ENCODE assay signal across 12 cellular contexts in the genomic region with DNA sequence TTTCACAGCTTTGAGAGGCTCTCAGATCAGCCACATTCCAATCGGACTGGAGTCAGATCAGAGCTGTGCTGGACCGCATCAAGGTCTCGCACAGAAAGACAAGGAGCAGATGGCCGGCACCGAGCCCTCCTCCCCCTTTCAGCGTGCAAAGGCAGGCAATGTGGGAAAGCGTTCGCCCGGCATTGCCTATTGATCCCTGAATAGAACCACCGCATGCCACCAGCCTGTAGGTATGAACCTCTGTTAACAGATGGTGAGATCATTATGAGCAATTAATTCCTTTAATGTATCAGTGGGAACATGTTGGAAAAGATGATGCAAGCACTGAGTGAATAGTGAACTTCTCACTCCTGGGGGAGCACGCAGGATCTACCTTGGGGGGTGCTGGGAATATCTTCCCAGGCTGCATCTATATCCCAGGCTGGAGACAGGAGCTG.
DNase-seq lines count a peak whose midpoint lies in the region; ATAC-seq and TF ChIP-seq lines count a peak whose summit lies in the region.
"Had no signal": no experiment of that assay in that cellular context is flagged by ENCODE, and none has a peak within 500 bp of the region (broad histone marks: within the 10 kb centered on the region; RNA-seq: fewer than 3 reads in every experiment).

No MANE protein-coding gene starts in this region.

- peak overlapping the region; percentile 24 for H3K4me3 ChIP-seq in AG04449 (ENCODE audit: low read depth, low read length)
- H3K4me3 ChIP-seq: lower lobe of right lung had no signal

- DNase-seq in AG04449 (ENCODE audit: low read depth, low spot score), result no peak
- peak; percentile 42 for DNase-seq in M059J (ENCODE audit: low read depth)
- DNase-seq in cerebellum (ENCODE audit: low spot score), result peak; percentile 12
- DNase-seq in left kidney (ENCODE audit: low read depth, low spot score), result peak; percentile 77
- DNase-seq in NCI-H1105 treated with DMSO at 0.1 percent for 48 hours (lab: John Stamatoyannopoulos, UW), result no peak
- no peak for DNase-seq in left lobe of liver (ENCODE audit: low spot score)
- DNase-seq: activated B cell treated with CpG ODN at 0.5 μM for 24 hours; lower lobe of right lung; NCI-H1436; stimulated activated CD8-positive, alpha-beta memory T cell treated with anti-CD3 and anti-CD28 coated beads, Interleukin-4, amount 100 ng/mL, for 48 hours had no signal

- POLR2A ChIA-PET in AG04449 (lab: Yijun Ruan, JAX), result interaction anchor here (1.1 kb wide), 1 partner anchor 118 kb away, joined by 3 read pairs; a partner anchor contains a TSS

- CTCF ChIA-PET in AG04449 (lab: Yijun Ruan, JAX), result interaction anchor here (1.5 kb wide), 1 partner anchor 15 kb away, joined by 4 read pairs; no protein-coding TSS in a partner anchor

- no peak for TF ChIP-seq CTCF in AG04449 (IDR thresholded peaks at IDR 0.05; ENCODE audit: insufficient read depth, low read length, missing control alignments)

- ATAC-seq in GM18498 (IDR thresholded peaks at IDR 0.05; ENCODE audit: unreplicated experiment), result no peak
- no peak for ATAC-seq in GM18868 (IDR thresholded peaks at IDR 0.05; ENCODE audit: unreplicated experiment)
- ATAC-seq in left lobe of liver, result no peak
- ATAC-seq: lower lobe of right lung had no signal

Comparison
In these comparisons a context has a peak if more than half of its experiments do, and no peak if none do; other contexts are left out.
1. DNase-seq: peak in M059J (single experiment), cerebellum (single experiment) and left kidney (single experiment); none in AG04449 (single experiment), NCI-H1105 treated with DMSO at 0.1 percent for 48 hours (single experiment) and left lobe of liver (single experiment).